In the genomic region with DNA sequence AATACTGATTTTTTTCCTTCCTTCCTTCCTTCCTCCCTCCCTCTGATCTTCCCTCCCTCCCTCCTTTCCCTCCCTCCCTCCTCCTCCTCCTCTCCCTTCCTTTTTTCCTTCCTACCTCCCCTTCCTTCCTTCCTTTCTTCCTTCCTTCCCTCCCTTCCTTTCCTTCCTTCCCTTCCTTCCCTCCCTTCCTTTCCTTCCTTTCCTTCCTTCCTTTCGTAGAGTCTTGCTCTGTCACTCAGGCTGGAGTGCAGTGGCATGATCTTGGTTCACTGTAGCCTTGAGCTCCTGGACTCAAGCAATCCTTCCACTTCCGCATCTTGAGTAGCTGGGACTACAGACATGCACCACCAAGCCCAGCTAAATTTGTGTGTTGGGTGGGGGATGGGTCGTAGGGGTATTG, we compare ENCODE assay signal across 29 cellular contexts.
"Had no signal": no experiment of that assay in that cellular context is flagged by ENCODE, and none has a peak within 500 bp of the region (broad histone marks: within the 10 kb centered on the region; RNA-seq: fewer than 3 reads in every experiment).

No MANE protein-coding gene starts in this region.

- H3K4me3 ChIP-seq: adrenal gland, body of pancreas, esophagus muscularis mucosa, gastrocnemius medialis had no signal

- H3K27ac ChIP-seq: adrenal gland, body of pancreas, esophagus muscularis mucosa, foreskin keratinocyte, gastrocnemius medialis had no signal

- H3K36me3 Mint-ChIP-seq: activated CD4-positive, alpha-beta memory T cell treated with anti-CD3 and anti-CD28 coated beads for 36 hours; activated naive CD4-positive, alpha-beta T cell treated with anti-CD3 and anti-CD28 coated beads, Interleukin-2, amount 10 ng/mL, durations not matched to agents 7 days and 5 days; activated naive CD4-positive, alpha-beta T cell treated with anti-CD3 and anti-CD28 coated beads, Interleukin-2, amount 50 U/mL, for 72 hours had no signal

- H3K4me3 Mint-ChIP-seq: activated CD4-positive, alpha-beta memory T cell treated with anti-CD3 and anti-CD28 coated beads for 36 hours; activated CD4-positive, alpha-beta T cell treated with anti-CD3 and anti-CD28 coated beads for 36 hours; activated CD4-positive, alpha-beta T cell treated with anti-CD3 and anti-CD28 coated beads, Interleukin-2, amount 10 ng/mL, durations not matched to agents 24 days and 14 days; activated naive CD4-positive, alpha-beta T cell treated with anti-CD3 and anti-CD28 coated beads, Interleukin-2, amount 10 ng/mL, durations not matched to agents 7 days and 5 days; activated T-cell treated with anti-CD3 and anti-CD28 coated beads, Interleukin-2, amount 50 U/mL, for 24 hours; activated T-cell treated with anti-CD3 and anti-CD28 coated beads, Interleukin-2, amount 50 U/mL, for 72 hours; effector memory CD8-positive, alpha-beta T cell had no signal

- DNase-seq: activated CD4-positive, alpha-beta memory T cell treated with anti-CD3 and anti-CD28 coated beads for 36 hours; activated CD4-positive, alpha-beta T cell treated with anti-CD3 and anti-CD28 coated beads for 36 hours; activated CD4-positive, alpha-beta T cell treated with anti-CD3 and anti-CD28 coated beads, Interleukin-2, amount 10 ng/mL, durations not matched to agents 24 days and 14 days; activated CD4-positive, CD25-positive, alpha-beta regulatory T cell; activated CD4-positive, CD25-positive, alpha-beta regulatory T cell treated with anti-CD3 and anti-CD28 coated beads, Interleukin-2, amount 50 U/mL, for 72 hours; activated CD8-positive, alpha-beta memory T cell treated with anti-CD3 and anti-CD28 coated beads, Interleukin-2, amount 50 U/mL, for 48 hours; activated gamma-delta T cell; activated naive CD4-positive, alpha-beta T cell; activated naive CD4-positive, alpha-beta T cell treated with anti-CD3 and anti-CD28 coated beads, Interleukin-2, amount 10 ng/mL, durations not matched to agents 7 days and 5 days; activated T-cell treated with anti-CD3 and anti-CD28 coated beads for 4 hours; activated T-cell treated with anti-CD3 and anti-CD28 coated beads, Interleukin-2, amount 50 U/mL, for 24 hours; activated T-cell treated with anti-CD3 and anti-CD28 coated beads, Interleukin-2, amount 50 U/mL, for 72 hours; adrenal gland; amygdala; aorta; body of pancreas; caudate nucleus; cortex of kidney; dermis blood vessel endothelial cell; effector CD4-positive, alpha-beta T cell; effector memory CD8-positive, alpha-beta T cell; erythroblast; foreskin keratinocyte; gastrocnemius medialis; glutamatergic neuron; T-helper 2 cell had no signal

- H3K4me1 ChIP-seq: adrenal gland, body of pancreas, foreskin keratinocyte had no signal

- H3K27me3 Mint-ChIP-seq: activated CD4-positive, alpha-beta memory T cell treated with anti-CD3 and anti-CD28 coated beads for 36 hours; activated CD4-positive, alpha-beta T cell treated with anti-CD3 and anti-CD28 coated beads for 36 hours; activated T-cell treated with anti-CD3 and anti-CD28 coated beads, Interleukin-2, amount 50 U/mL, for 24 hours; effector memory CD8-positive, alpha-beta T cell had no signal

- FAIRE-seq: colon had no signal

- H3K9me3 ChIP-seq: adrenal gland, body of pancreas, esophagus muscularis mucosa, gastrocnemius medialis had no signal

- ATAC-seq: activated CD4-positive, alpha-beta T cell treated with anti-CD3 and anti-CD28 coated beads for 36 hours; activated naive CD4-positive, alpha-beta T cell treated with anti-CD3 and anti-CD28 coated beads, Interleukin-2, amount 50 U/mL, for 72 hours; activated T-cell treated with anti-CD3 and anti-CD28 coated beads, Interleukin-2, amount 50 U/mL, for 72 hours; body of pancreas; effector memory CD8-positive, alpha-beta T cell; foreskin keratinocyte; gastrocnemius medialis had no signal

- H3K36me3 ChIP-seq: adrenal gland, esophagus muscularis mucosa, gastrocnemius medialis had no signal

- H3K27me3 ChIP-seq: adrenal gland, body of pancreas, esophagus muscularis mucosa, foreskin keratinocyte, gastrocnemius medialis had no signal

- H3K9me3 Mint-ChIP-seq: activated CD4-positive, alpha-beta memory T cell treated with anti-CD3 and anti-CD28 coated beads for 36 hours; activated naive CD4-positive, alpha-beta T cell treated with anti-CD3 and anti-CD28 coated beads, Interleukin-2, amount 10 ng/mL, durations not matched to agents 7 days and 5 days; activated naive CD4-positive, alpha-beta T cell treated with anti-CD3 and anti-CD28 coated beads, Interleukin-2, amount 50 U/mL, for 72 hours; activated T-cell treated with anti-CD3 and anti-CD28 coated beads, Interleukin-2, amount 50 U/mL, for 24 hours; activated T-cell treated with anti-CD3 and anti-CD28 coated beads, Interleukin-2, amount 50 U/mL, for 72 hours; effector memory CD8-positive, alpha-beta T cell had no signal

- H3K4me1 Mint-ChIP-seq: activated CD4-positive, alpha-beta T cell treated with anti-CD3 and anti-CD28 coated beads for 36 hours; activated CD4-positive, alpha-beta T cell treated with anti-CD3 and anti-CD28 coated beads, Interleukin-2, amount 10 ng/mL, durations not matched to agents 24 days and 14 days; activated naive CD4-positive, alpha-beta T cell treated with anti-CD3 and anti-CD28 coated beads, Interleukin-2, amount 10 ng/mL, durations not matched to agents 7 days and 5 days had no signal

- H3K27ac Mint-ChIP-seq: activated CD4-positive, alpha-beta memory T cell treated with anti-CD3 and anti-CD28 coated beads for 36 hours; activated CD4-positive, alpha-beta T cell treated with anti-CD3 and anti-CD28 coated beads for 36 hours; activated CD4-positive, alpha-beta T cell treated with anti-CD3 and anti-CD28 coated beads, Interleukin-2, amount 10 ng/mL, durations not matched to agents 24 days and 14 days; activated naive CD4-positive, alpha-beta T cell treated with anti-CD3 and anti-CD28 coated beads, Interleukin-2, amount 10 ng/mL, durations not matched to agents 7 days and 5 days; activated naive CD4-positive, alpha-beta T cell treated with anti-CD3 and anti-CD28 coated beads, Interleukin-2, amount 50 U/mL, for 72 hours; activated T-cell treated with anti-CD3 and anti-CD28 coated beads, Interleukin-2, amount 50 U/mL, for 24 hours; activated T-cell treated with anti-CD3 and anti-CD28 coated beads, Interleukin-2, amount 50 U/mL, for 72 hours; effector memory CD8-positive, alpha-beta T cell had no signal
